ENCODE assay signal across 25 cellular contexts in the genomic region with DNA sequence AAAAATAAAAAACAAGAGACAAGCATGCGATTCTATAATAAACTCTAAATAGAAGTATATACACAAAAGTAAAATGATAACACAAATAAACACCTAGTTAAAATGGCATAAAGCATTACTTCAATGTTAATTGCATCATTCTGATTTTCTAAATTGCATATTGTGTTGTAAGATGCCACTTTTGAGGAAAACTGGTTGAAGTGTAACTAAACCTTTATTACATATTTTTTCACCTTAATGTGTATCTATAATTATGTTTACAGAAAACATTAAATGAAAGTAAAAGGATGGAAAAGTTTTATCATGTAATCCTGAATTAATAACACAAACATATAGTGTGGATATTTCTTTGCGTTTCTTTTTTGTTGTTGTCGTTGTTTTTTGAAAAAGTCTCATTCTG.
"Had no signal": no experiment of that assay in that cellular context is flagged by ENCODE, and none has a peak within 500 bp of the region (broad histone marks: within the 10 kb centered on the region; RNA-seq: fewer than 3 reads in every experiment).

No MANE protein-coding gene starts in this region.

- H3K27ac Mint-ChIP-seq: activated CD4-positive, alpha-beta memory T cell treated with anti-CD3 and anti-CD28 coated beads, Interleukin-2, amount 10 ng/mL, durations not matched to agents 7 days and 5 days; activated CD4-positive, alpha-beta T cell treated with anti-CD3 and anti-CD28 coated beads, Interleukin-2, amount 10 ng/mL, durations not matched to agents 7 days and 5 days; activated naive CD8-positive, alpha-beta T cell; activated T-cell treated with anti-CD3 and anti-CD28 coated beads, Interleukin-2, amount 50 U/mL, for 24 hours; activated T-cell treated with anti-CD3 and anti-CD28 coated beads, Interleukin-2, amount 50 U/mL, for 72 hours had no signal

- H3K4me1 ChIP-seq: body of pancreas, colonic mucosa had no signal

- H3K27me3 Mint-ChIP-seq: activated CD4-positive, alpha-beta memory T cell treated with anti-CD3 and anti-CD28 coated beads, Interleukin-2, amount 10 ng/mL, durations not matched to agents 7 days and 5 days; activated CD4-positive, alpha-beta T cell treated with anti-CD3 and anti-CD28 coated beads, Interleukin-2, amount 10 ng/mL, durations not matched to agents 7 days and 5 days; activated naive CD8-positive, alpha-beta T cell had no signal

- H3K9me3 ChIP-seq: colonic mucosa, esophagus squamous epithelium, gastroesophageal sphincter, heart right ventricle had no signal

- H3K36me3 Mint-ChIP-seq: activated naive CD8-positive, alpha-beta T cell had no signal

- H3K27me3 ChIP-seq: body of pancreas, colonic mucosa, heart right ventricle had no signal

- H3K36me3 ChIP-seq: colonic mucosa, esophagus squamous epithelium, gastroesophageal sphincter, heart right ventricle had no signal

- H3K27ac ChIP-seq: body of pancreas, colonic mucosa, epithelial cell of prostate, esophagus squamous epithelium, gastroesophageal sphincter, heart right ventricle had no signal

- H3K9me3 Mint-ChIP-seq: activated CD4-positive, alpha-beta memory T cell treated with anti-CD3 and anti-CD28 coated beads, Interleukin-2, amount 10 ng/mL, durations not matched to agents 7 days and 5 days; activated CD4-positive, alpha-beta T cell treated with anti-CD3 and anti-CD28 coated beads, Interleukin-2, amount 10 ng/mL, durations not matched to agents 7 days and 5 days; activated T-cell treated with anti-CD3 and anti-CD28 coated beads, Interleukin-2, amount 50 U/mL, for 24 hours; activated T-cell treated with anti-CD3 and anti-CD28 coated beads, Interleukin-2, amount 50 U/mL, for 72 hours had no signal

- H3K4me3 ChIP-seq: body of pancreas, colonic mucosa, esophagus squamous epithelium, gastroesophageal sphincter, heart right ventricle had no signal

- DNase-seq: activated CD4-positive, alpha-beta memory T cell treated with anti-CD3 and anti-CD28 coated beads, Interleukin-2, amount 10 ng/mL, durations not matched to agents 7 days and 5 days; activated CD4-positive, alpha-beta T cell treated with anti-CD3 and anti-CD28 coated beads for 1 hour; activated CD4-positive, alpha-beta T cell treated with anti-CD3 and anti-CD28 coated beads for 4 hours; activated CD4-positive, alpha-beta T cell treated with anti-CD3 and anti-CD28 coated beads, Interleukin-2, amount 10 ng/mL, durations not matched to agents 7 days and 5 days; activated CD4-positive, alpha-beta T cell treated with anti-CD3 and anti-CD28 coated beads, Interleukin-2, amount 50 U/mL, for 4 hours; activated CD8-positive, alpha-beta memory T cell treated with anti-CD3 and anti-CD28 coated beads, Interleukin-2, amount 50 U/mL, for 48 hours; activated gamma-delta T cell; activated naive CD4-positive, alpha-beta T cell treated with anti-CD3 and anti-CD28 coated beads, Interleukin-2, amount 50 U/mL, for 16 hours; activated naive CD4-positive, alpha-beta T cell treated with Interleukin-2 at 50 U/mL for 16 hours; activated T-cell treated with anti-CD3 and anti-CD28 coated beads for 4 hours; activated T-cell treated with anti-CD3 and anti-CD28 coated beads, Interleukin-2, amount 50 U/mL, for 24 hours; activated T-cell treated with anti-CD3 and anti-CD28 coated beads, Interleukin-2, amount 50 U/mL, for 72 hours; amniotic stem cell; anterior cingulate cortex; body of pancreas; caudate nucleus; colonic mucosa; effector CD8-positive, alpha-beta T cell; esophagus squamous epithelium; foreskin melanocyte; heart right ventricle; T-helper 2 cell had no signal

- H3K4me1 Mint-ChIP-seq: activated CD4-positive, alpha-beta memory T cell treated with anti-CD3 and anti-CD28 coated beads, Interleukin-2, amount 10 ng/mL, durations not matched to agents 7 days and 5 days; activated CD4-positive, alpha-beta T cell treated with anti-CD3 and anti-CD28 coated beads, Interleukin-2, amount 10 ng/mL, durations not matched to agents 7 days and 5 days had no signal

- ATAC-seq: activated T-cell treated with anti-CD3 and anti-CD28 coated beads, Interleukin-2, amount 50 U/mL, for 72 hours; body of pancreas; gastroesophageal sphincter; heart right ventricle had no signal

- H3K4me3 Mint-ChIP-seq: activated CD4-positive, alpha-beta memory T cell treated with anti-CD3 and anti-CD28 coated beads, Interleukin-2, amount 10 ng/mL, durations not matched to agents 7 days and 5 days; activated CD4-positive, alpha-beta T cell treated with anti-CD3 and anti-CD28 coated beads, Interleukin-2, amount 10 ng/mL, durations not matched to agents 7 days and 5 days; activated naive CD8-positive, alpha-beta T cell; activated T-cell treated with anti-CD3 and anti-CD28 coated beads, Interleukin-2, amount 50 U/mL, for 24 hours; activated T-cell treated with anti-CD3 and anti-CD28 coated beads, Interleukin-2, amount 50 U/mL, for 72 hours had no signal
